1 cellular context compared by ENCODE assay signal in the genomic region with DNA sequence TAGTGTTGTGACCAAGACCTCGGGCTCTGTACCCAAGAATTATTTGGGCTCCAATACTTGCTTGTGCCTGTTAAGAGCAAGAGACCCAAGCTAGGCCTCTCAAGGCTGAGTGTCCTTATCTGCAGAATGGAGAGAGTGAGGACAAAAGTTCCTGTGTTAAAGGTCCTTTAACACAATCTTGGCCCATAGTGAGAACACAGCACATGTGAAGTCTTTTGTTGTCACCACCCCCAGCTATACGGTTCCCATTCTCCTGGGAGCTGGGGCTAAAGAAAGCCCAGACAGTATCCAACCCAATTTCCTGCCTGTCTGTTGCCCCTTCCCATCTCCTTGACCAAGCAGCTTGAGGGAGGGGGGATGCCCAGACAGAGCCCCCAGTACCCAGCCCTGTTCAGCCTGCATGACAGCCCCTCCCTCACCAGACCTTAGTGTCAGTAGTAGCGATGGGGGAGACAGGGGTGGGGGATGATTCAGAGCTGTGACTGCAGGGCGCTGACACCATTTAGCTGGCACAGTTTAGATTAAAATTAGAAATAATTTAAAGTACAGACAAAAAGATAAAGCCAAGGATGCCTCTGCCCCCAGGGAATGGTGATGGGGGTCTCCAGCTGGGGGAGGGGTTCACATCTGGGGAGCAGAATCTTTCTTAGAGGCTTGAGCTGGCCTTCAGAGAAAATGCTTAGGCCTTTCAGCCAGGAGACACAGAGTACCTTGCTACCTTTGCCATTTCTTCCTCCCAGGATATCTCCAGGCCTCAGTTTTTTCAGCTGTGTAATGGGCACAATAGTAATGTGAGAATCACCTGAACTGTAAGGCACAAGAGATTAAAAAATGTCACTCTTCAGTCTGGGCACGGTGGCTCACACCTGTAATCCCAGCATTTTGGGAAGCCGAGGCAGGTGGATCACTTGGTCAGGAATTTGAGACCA.
TF ChIP-seq lines count a peak whose summit lies in the region.

No MANE protein-coding gene starts in this region.

TF ChIP-seq in WTC11, 78 proteins besides CTCF, POLR2A, EP300 and RAD21 (continued from another document):
- TF ChIP-seq, protein P1, sequence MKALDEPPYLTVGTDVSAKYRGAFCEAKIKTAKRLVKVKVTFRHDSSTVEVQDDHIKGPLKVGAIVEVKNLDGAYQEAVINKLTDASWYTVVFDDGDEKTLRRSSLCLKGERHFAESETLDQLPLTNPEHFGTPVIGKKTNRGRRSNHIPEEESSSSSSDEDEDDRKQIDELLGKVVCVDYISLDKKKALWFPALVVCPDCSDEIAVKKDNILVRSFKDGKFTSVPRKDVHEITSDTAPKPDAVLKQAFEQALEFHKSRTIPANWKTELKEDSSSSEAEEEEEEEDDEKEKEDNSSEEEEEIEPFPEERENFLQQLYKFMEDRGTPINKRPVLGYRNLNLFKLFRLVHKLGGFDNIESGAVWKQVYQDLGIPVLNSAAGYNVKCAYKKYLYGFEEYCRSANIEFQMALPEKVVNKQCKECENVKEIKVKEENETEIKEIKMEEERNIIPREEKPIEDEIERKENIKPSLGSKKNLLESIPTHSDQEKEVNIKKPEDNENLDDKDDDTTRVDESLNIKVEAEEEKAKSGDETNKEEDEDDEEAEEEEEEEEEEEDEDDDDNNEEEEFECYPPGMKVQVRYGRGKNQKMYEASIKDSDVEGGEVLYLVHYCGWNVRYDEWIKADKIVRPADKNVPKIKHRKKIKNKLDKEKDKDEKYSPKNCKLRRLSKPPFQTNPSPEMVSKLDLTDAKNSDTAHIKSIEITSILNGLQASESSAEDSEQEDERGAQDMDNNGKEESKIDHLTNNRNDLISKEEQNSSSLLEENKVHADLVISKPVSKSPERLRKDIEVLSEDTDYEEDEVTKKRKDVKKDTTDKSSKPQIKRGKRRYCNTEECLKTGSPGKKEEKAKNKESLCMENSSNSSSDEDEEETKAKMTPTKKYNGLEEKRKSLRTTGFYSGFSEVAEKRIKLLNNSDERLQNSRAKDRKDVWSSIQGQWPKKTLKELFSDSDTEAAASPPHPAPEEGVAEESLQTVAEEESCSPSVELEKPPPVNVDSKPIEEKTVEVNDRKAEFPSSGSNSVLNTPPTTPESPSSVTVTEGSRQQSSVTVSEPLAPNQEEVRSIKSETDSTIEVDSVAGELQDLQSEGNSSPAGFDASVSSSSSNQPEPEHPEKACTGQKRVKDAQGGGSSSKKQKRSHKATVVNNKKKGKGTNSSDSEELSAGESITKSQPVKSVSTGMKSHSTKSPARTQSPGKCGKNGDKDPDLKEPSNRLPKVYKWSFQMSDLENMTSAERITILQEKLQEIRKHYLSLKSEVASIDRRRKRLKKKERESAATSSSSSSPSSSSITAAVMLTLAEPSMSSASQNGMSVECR (CRISPR knock-in tag; IDR thresholded peaks at IDR 0.05; ENCODE audit: borderline replicate concordance), result no peak
- TF ChIP-seq ZNF416 (CRISPR knock-in tag; IDR thresholded peaks at IDR 0.05) (no peak), GABPB1 (CRISPR knock-in tag; IDR thresholded peaks at IDR 0.05) (no peak)
